In the genomic region with DNA sequence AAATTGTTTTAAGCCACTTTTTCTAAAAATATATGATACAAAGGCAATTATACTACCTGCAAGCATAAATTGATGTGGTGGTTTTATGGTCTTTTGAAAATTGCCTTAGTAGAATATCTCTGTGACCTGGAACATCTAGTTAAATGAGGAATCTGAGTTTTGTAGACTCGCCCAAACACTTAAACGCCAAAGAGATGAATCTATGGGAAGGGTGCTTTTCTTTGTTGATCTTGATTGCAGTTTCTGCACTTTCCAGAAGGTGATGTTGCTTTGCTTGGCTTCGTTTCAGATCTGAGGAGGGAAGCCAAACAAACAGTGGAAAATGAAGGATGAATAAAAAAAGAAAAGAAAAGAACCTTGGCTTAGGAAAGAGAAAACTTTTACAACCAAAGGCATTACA, we compare ENCODE assay signal across 1 cellular context.
TF ChIP-seq lines count a peak whose summit lies in the region.

No MANE protein-coding gene starts in this region.

TF ChIP-seq in GM23338, 12 proteins besides CTCF, POLR2A, EP300 and RAD21 (continued from another document):
- TF ChIP-seq ZNF462 (CRISPR knock-in tag; IDR thresholded peaks at IDR 0.05), result no peak
- no peak for TF ChIP-seq ZNF114 (CRISPR knock-in tag; IDR thresholded peaks at IDR 0.05)
- no peak for TF ChIP-seq JUNB (IDR thresholded peaks at IDR 0.05; ENCODE audit: unreplicated experiment)
- no peak for TF ChIP-seq EZH2 (IDR thresholded peaks at IDR 0.05; ENCODE audit: low read depth, unreplicated experiment)
- no peak for TF ChIP-seq POLR2AphosphoS5 (IDR thresholded peaks at IDR 0.05; ENCODE audit: low read depth)
- TF ChIP-seq, protein P1, sequence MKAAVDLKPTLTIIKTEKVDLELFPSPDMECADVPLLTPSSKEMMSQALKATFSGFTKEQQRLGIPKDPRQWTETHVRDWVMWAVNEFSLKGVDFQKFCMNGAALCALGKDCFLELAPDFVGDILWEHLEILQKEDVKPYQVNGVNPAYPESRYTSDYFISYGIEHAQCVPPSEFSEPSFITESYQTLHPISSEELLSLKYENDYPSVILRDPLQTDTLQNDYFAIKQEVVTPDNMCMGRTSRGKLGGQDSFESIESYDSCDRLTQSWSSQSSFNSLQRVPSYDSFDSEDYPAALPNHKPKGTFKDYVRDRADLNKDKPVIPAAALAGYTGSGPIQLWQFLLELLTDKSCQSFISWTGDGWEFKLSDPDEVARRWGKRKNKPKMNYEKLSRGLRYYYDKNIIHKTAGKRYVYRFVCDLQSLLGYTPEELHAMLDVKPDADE (IDR thresholded peaks at IDR 0.05), result no peak
- no peak for TF ChIP-seq EZH2phosphoT487 (IDR thresholded peaks at IDR 0.05; ENCODE audit: unreplicated experiment)
- TF ChIP-seq ZNF331 (CRISPR knock-in tag; IDR thresholded peaks at IDR 0.05; ENCODE audit: low read depth), result no peak
